In the genomic region with DNA sequence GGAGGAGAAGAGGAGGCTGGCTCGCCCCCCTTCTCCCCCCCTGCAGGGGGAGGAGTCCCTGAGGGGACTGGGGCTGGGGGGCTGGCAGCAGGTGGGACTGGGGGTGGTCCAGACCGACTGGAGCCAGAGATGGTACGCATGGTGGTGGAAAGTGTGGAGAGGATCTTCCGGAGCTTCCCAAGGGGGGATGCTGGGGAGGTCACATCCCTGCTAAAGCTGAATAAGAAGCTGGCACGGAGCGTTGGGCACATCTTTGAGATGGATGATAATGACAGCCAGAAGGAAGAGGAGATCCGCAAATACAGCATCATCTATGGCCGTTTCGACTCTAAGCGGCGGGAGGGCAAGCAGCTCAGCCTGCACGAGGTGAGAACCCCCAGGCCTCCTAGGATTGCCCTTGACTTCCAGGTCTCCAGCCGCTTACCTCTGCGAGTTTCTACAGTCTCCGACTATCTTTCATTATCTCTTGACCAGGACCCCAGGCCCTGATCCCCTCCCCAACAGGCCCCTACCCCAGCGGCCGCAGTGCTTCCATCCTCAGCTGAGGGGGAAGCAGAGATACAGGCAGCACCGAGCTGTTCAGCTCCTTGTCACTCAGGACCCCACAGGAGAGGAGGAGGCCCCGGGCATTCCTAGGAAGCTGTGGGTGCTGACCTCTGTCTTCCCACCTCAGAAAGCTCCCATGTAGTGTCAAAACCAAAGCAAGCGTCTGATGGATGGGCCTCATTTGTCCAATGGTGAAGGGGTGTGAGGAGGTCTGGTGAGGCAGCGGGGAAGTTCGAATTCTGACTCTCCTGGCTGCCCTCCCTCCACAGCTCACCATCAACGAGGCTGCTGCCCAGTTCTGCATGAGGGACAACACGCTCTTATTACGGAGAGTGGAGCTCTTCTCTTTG, we compare ENCODE assay signal across 9 cellular contexts. TPM values are rescaled to one million over a fixed set of nuclear protein-coding genes. Genes with fewer than 3 reads are reported as not detected.
DNase-seq lines count a peak whose midpoint lies in the region; ATAC-seq lines count a peak whose summit lies in the region.
"Had no signal": no experiment of that assay in that cellular context is flagged by ENCODE, and none has a peak within 500 bp of the region (broad histone marks: within the 10 kb centered on the region; RNA-seq: fewer than 3 reads in every experiment).

No MANE protein-coding gene starts in this region.

- H3K27me3 ChIP-seq in BLaER1 treated with 17β-estradiol and CSF1 and Interleukin-3, amounts not matched to agents 10 nM and 100 nM, result no peaks in the 10 kb centered on the region
- H3K27me3 ChIP-seq in Karpas-422 (ENCODE audit: low read length), result no peaks in the 10 kb centered on the region
- H3K27me3 ChIP-seq in rectal smooth muscle tissue (ENCODE audit: control insufficient read depth, insufficient read depth, low read length), result no peaks in the 10 kb centered on the region

- no peaks in the 10 kb centered on the region for H3K9me3 ChIP-seq in BLaER1 treated with 17β-estradiol and CSF1 and Interleukin-3, amounts not matched to agents 10 nM and 100 nM (replicated peaks in 1 of 11)
- H3K9me3 ChIP-seq in Karpas-422 (ENCODE audit: low read length), result no peaks in the 10 kb centered on the region

- H3K4me1 ChIP-seq in BLaER1 treated with 17β-estradiol and CSF1 and Interleukin-3, amounts not matched to agents 10 nM and 100 nM, result peaks cover 58 to 71% (median 65%) of the 10 kb centered on the region in 10 experiments
- H3K4me1 ChIP-seq in Karpas-422 (ENCODE audit: low read length) (peaks cover 68% of the 10 kb centered on the region), rectal smooth muscle tissue (ENCODE audit: control insufficient read depth, insufficient read depth, low read length) (peaks cover 39% of the 10 kb centered on the region)

- peaks cover 55 to 63% (median 60%) of the 10 kb centered on the region in 11 experiments for H3K36me3 ChIP-seq in BLaER1 treated with 17β-estradiol and CSF1 and Interleukin-3, amounts not matched to agents 10 nM and 100 nM
- H3K36me3 ChIP-seq in Karpas-422 (ENCODE audit: insufficient read depth, low read length) (peaks cover 14% of the 10 kb centered on the region; the same call in 1 of the 2 replicates), rectal smooth muscle tissue (ENCODE audit: control insufficient read depth, insufficient read depth, low read length) (peaks cover 37% of the 10 kb centered on the region)

- H3K27ac ChIP-seq in BLaER1 treated with 17β-estradiol and CSF1 and Interleukin-3, amounts not matched to agents 10 nM and 100 nM, result peak overlapping the region in 7 of 11 experiments; percentile 2 to 95 (median 91); a peak in 9 of 22 replicates
- peak overlapping the region; percentile 83 for H3K27ac ChIP-seq in Karpas-422 (ENCODE audit: low read length)
- peak overlapping the region; percentile 78 for H3K27ac ChIP-seq in epithelial cell of prostate
- H3K27ac ChIP-seq in rectal smooth muscle tissue (ENCODE audit: low read depth, low read length), result peak overlapping the region; percentile 65

- H3K9ac ChIP-seq in BLaER1 treated with 17β-estradiol and CSF1 and Interleukin-3, amounts not matched to agents 10 nM and 100 nM, result peak overlapping the region; percentile 77 to 98 (median 94); a peak in 20 of 22 replicates
- peak overlapping the region; percentile 68; the same call in 1 of the 2 replicates for H3K9ac ChIP-seq in Karpas-422 (ENCODE audit: low read length)
- H3K9ac ChIP-seq in rectal smooth muscle tissue (ENCODE audit: low read length), result no peak overlapping the region

- DNase-seq in Karpas-422 (peak; percentile 40), epithelial cell of prostate (ENCODE audit: low read depth, low spot score) (no peak)
- DNase-seq in effector CD4-positive, alpha-beta T cell, result no peak
- no peak for DNase-seq in effector CD8-positive, alpha-beta T cell (lab: John Stamatoyannopoulos, UW)

- peak overlapping the region; percentile 60 to 100 (median 97) for H3K4me2 ChIP-seq in BLaER1 treated with 17β-estradiol and CSF1 and Interleukin-3, amounts not matched to agents 10 nM and 100 nM
- H3K4me2 ChIP-seq in Karpas-422 (ENCODE audit: low read depth, low read length, poor library complexity, severe bottlenecking), result peak overlapping the region; percentile 60

- peaks cover 25% of the 10 kb centered on the region for H3K79me2 ChIP-seq in Karpas-422 (ENCODE audit: low read length)

- no peak overlapping the region for H2AFZ ChIP-seq in Karpas-422 (ENCODE audit: low read length)

- peaks cover 43 to 73% (median 68%) of the 10 kb centered on the region in 11 experiments for H4K20me1 ChIP-seq in BLaER1 treated with 17β-estradiol and CSF1 and Interleukin-3, amounts not matched to agents 10 nM and 100 nM
- H4K20me1 ChIP-seq in Karpas-422 (ENCODE audit: insufficient read depth, low read depth, low read length), result no peaks in the 10 kb centered on the region

- ATAC-seq in GM19023 (IDR thresholded peaks at IDR 0.05; ENCODE audit: unreplicated experiment) (no peak), GM21447 (IDR thresholded peaks at IDR 0.05; ENCODE audit: unreplicated experiment) (no peak)

- H3K9me2 ChIP-seq in Karpas-422 (replicated peaks; ENCODE audit: insufficient read depth, low read length), result no peaks in the 10 kb centered on the region

- H3K4me3 ChIP-seq in BLaER1 treated with 17β-estradiol and CSF1 and Interleukin-3, amounts not matched to agents 10 nM and 100 nM, result peak overlapping the region in 8 of 10 experiments; percentile 71 to 98 (median 90); a peak in 11 of 20 replicates
- H3K4me3 ChIP-seq in Karpas-422 (ENCODE audit: low read length) (no peak overlapping the region; the same call in 1 of the 2 replicates), rectal smooth muscle tissue (ENCODE audit: low read length) (peak overlapping the region; percentile 77)

RNA-seq across cellular contexts. Expression of gene NAB2, which starts 3.0 kb away (rescaled TPM):
- total RNA-seq in Karpas-422 (2014; rRNA removed; shearing (Covaris generic); ENCODE audit: low replicate concordance), result 19.4 and 38.0 TPM in 2 replicates

RNA-seq across cellular contexts. Expression of gene NEMP1, which starts 13.3 kb away (rescaled TPM):
- total RNA-seq in Karpas-422 (2014; rRNA removed; shearing (Covaris generic); ENCODE audit: low replicate concordance), result 34.2 and 59.6 TPM in 2 replicates

RNA-seq across cellular contexts. Expression of gene STAT6, which starts 19.3 kb away (rescaled TPM):
- 116 and 140 TPM in 2 replicates for total RNA-seq in Karpas-422 (2014; rRNA removed; shearing (Covaris generic); ENCODE audit: low replicate concordance)

RNA-seq across cellular contexts. Expression of gene LRP1, which starts 36.4 kb away (rescaled TPM):
- 0.56 and 3.1 TPM in 2 replicates for total RNA-seq in Karpas-422 (2014; rRNA removed; shearing (Covaris generic); ENCODE audit: low replicate concordance)

RNA-seq across cellular contexts. Expression of gene MYO1A, which starts 42.0 kb away (rescaled TPM):
- 0.11 and 3.8 TPM in 2 replicates for total RNA-seq in Karpas-422 (2014; rRNA removed; shearing (Covaris generic); ENCODE audit: low replicate concordance)
- total RNA-seq: RPMI7951 had no signal
